ENCODE assay signal across 24 cellular contexts in the genomic region with DNA sequence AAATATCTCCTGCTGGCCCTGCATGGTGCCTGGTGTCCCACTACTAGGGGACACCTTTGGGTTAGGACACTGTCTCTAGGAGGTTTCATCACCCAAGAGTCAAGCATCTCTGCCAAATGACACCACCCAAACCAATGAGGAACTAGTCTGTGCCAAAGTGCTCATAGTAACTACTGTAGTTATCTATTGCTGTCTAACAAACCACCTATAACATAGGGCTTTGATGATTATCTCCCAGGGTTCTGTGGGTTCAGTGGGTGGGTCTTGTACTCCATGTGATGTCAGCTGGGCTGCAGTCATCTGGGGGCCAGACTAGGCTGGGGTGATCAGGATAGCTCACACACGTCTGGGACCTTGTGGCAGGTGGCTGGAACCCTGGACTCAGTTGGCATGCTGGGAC.
"Had no signal": no experiment of that assay in that cellular context is flagged by ENCODE, and none has a peak within 500 bp of the region (broad histone marks: within the 10 kb centered on the region; RNA-seq: fewer than 3 reads in every experiment).

No MANE protein-coding gene starts in this region.

- H3K4me2 ChIP-seq: SK-N-SH had no signal

- H3K27ac ChIP-seq: brain microvascular endothelial cell, Peyer's patch, RWPE1, SJCRH30, WERI-Rb-1 had no signal

- H3K4me3 ChIP-seq: K562, Peyer's patch, SJCRH30 had no signal

- H3K9ac ChIP-seq: SK-N-SH had no signal

- H3K9me2 ChIP-seq: SK-N-SH had no signal

- H3K27me3 Mint-ChIP-seq: activated CD4-positive, alpha-beta T cell treated with anti-CD3 and anti-CD28 coated beads for 36 hours had no signal

- DNase-seq: activated CD4-positive, alpha-beta T cell treated with anti-CD3 and anti-CD28 coated beads for 36 hours; activated CD4-positive, alpha-beta T cell treated with anti-CD3 and anti-CD28 coated beads, Interleukin-2, amount 50 U/mL, for 1 hour; activated effector memory CD4-positive, alpha-beta T cell treated with Interleukin-2 at 50 U/mL for 16 hours; activated naive CD4-positive, alpha-beta T cell treated with Interleukin-2 at 50 U/mL for 16 hours; brain microvascular endothelial cell; cerebellar nuclear complex; Kasumi-1; NCI-H1105; NCI-H1436; NCI-H1694 treated with DMSO at 0.1 percent for 48 hours; NCI-H2029 treated with DMSO at 0.1 percent for 48 hours; NCI-H510A treated with DMSO at 0.1 percent for 48 hours; NCI-H69; NK-92 treated with Interleukin-12 subunit alpha and Interleukin-12 subunit beta, amount 100 ng/mL, for 24 hours; OCI-M1; Peyer's patch; Right ventricle myocardium superior; SJCRH30; SK-N-SH; T-helper 1 cell; WERI-Rb-1 had no signal

- H3K9me3 ChIP-seq: Peyer's patch, SJCRH30, SK-N-SH had no signal

- H3K27me3 ChIP-seq: brain microvascular endothelial cell, Peyer's patch, SJCRH30 had no signal

- ATAC-seq: activated CD4-positive, alpha-beta T cell treated with anti-CD3 and anti-CD28 coated beads for 36 hours; activated naive CD4-positive, alpha-beta T cell treated with anti-CD3 and anti-CD28 coated beads, Interleukin-2, amount 50 U/mL, for 72 hours; K562 had no signal

- H3K36me3 ChIP-seq: SJCRH30, WERI-Rb-1 had no signal

- H3K27ac Mint-ChIP-seq: activated CD4-positive, alpha-beta T cell treated with anti-CD3 and anti-CD28 coated beads for 36 hours; activated naive CD4-positive, alpha-beta T cell treated with anti-CD3 and anti-CD28 coated beads, Interleukin-2, amount 50 U/mL, for 72 hours had no signal

- H3K4me3 Mint-ChIP-seq: activated CD4-positive, alpha-beta T cell treated with anti-CD3 and anti-CD28 coated beads for 36 hours had no signal
